ENCODE assay signal across 1 cellular context in genomic region chr17:42422958-42423712, GRCh38.
TF ChIP-seq lines count a peak whose summit lies in the region.

A gene with protein sequence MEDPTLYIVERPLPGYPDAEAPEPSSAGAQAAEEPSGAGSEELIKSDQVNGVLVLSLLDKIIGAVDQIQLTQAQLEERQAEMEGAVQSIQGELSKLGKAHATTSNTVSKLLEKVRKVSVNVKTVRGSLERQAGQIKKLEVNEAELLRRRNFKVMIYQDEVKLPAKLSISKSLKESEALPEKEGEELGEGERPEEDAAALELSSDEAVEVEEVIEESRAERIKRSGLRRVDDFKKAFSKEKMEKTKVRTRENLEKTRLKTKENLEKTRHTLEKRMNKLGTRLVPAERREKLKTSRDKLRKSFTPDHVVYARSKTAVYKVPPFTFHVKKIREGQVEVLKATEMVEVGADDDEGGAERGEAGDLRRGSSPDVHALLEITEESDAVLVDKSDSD (minus strand): TSS chr17:42423256. CDS start chr17:42423097, 159 bp downstream.

TF ChIP-seq in HepG2, 621 proteins besides CTCF, POLR2A, EP300 and RAD21 (continued from another document and continues in another):
- TF ChIP-seq AHDC1 (CRISPR knock-in tag; IDR thresholded peaks at IDR 0.05; ENCODE audit: borderline replicate concordance) (0 out of 2 replicates have a peak, but pooled peaks have one; percentile 13), TARDBP (CRISPR knock-in tag; IDR thresholded peaks at IDR 0.05) (no peak), GATAD1 (CRISPR knock-in tag; IDR thresholded peaks at IDR 0.05) (no peak; the same call in 1 of the 2 replicates), ARNT (IDR thresholded peaks at IDR 0.05) (no peak), RFX5 (IDR thresholded peaks at IDR 0.05; ENCODE audit: low read depth, low read length) (no peak), ADNP (CRISPR knock-in tag; IDR thresholded peaks at IDR 0.05) (no peak), KLF6 (CRISPR knock-in tag; IDR thresholded peaks at IDR 0.05) (no peak; the same call in none of the 2 replicates), ETV6 (CRISPR knock-in tag; conservative IDR thresholded peaks at IDR 0.05) (no peak; the same call in 1 of the 2 replicates), ZNF136 (CRISPR knock-in tag; IDR thresholded peaks at IDR 0.05; ENCODE audit: low read depth) (no peak), ZNF407 (CRISPR knock-in tag; IDR thresholded peaks at IDR 0.05; ENCODE audit: not compliant biosample characterization) (peak; percentile 91), ATM (IDR thresholded peaks at IDR 0.05; ENCODE audit: borderline replicate concordance) (no peak), FOXC1 (CRISPR knock-in tag; IDR thresholded peaks at IDR 0.05; ENCODE audit: borderline replicate concordance) (peak; percentile 90), RCOR2 (CRISPR knock-in tag; IDR thresholded peaks at IDR 0.05) (peak; percentile 20; the same call in 1 of the 2 replicates), ZMYM3 (CRISPR knock-in tag; IDR thresholded peaks at IDR 0.05) (no peak), ATF5 (CRISPR knock-in tag; IDR thresholded peaks at IDR 0.05; ENCODE audit: low read depth) (no peak), CREB3 (CRISPR knock-in tag; IDR thresholded peaks at IDR 0.05) (0 out of 2 replicates have a peak, but pooled peaks have one; percentile 86), FUBP1 (CRISPR knock-in tag; IDR thresholded peaks at IDR 0.05; ENCODE audit: borderline replicate concordance) (no peak), FOSL1 (CRISPR knock-in tag; IDR thresholded peaks at IDR 0.05; ENCODE audit: borderline replicate concordance) (no peak), ZBTB14 (CRISPR knock-in tag; IDR thresholded peaks at IDR 0.05) (0 out of 2 replicates have a peak, but pooled peaks have one; percentile 36), POGZ (CRISPR knock-in tag; IDR thresholded peaks at IDR 0.05) (no peak), ZBTB44 (CRISPR knock-in tag; IDR thresholded peaks at IDR 0.05) (no peak)
- TF ChIP-seq, protein P1, sequence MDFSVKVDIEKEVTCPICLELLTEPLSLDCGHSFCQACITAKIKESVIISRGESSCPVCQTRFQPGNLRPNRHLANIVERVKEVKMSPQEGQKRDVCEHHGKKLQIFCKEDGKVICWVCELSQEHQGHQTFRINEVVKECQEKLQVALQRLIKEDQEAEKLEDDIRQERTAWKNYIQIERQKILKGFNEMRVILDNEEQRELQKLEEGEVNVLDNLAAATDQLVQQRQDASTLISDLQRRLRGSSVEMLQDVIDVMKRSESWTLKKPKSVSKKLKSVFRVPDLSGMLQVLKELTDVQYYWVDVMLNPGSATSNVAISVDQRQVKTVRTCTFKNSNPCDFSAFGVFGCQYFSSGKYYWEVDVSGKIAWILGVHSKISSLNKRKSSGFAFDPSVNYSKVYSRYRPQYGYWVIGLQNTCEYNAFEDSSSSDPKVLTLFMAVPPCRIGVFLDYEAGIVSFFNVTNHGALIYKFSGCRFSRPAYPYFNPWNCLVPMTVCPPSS (IDR thresholded peaks at IDR 0.05): no peak
